Comparison of ENCODE assay signal across 8 cellular contexts in the genomic region with DNA sequence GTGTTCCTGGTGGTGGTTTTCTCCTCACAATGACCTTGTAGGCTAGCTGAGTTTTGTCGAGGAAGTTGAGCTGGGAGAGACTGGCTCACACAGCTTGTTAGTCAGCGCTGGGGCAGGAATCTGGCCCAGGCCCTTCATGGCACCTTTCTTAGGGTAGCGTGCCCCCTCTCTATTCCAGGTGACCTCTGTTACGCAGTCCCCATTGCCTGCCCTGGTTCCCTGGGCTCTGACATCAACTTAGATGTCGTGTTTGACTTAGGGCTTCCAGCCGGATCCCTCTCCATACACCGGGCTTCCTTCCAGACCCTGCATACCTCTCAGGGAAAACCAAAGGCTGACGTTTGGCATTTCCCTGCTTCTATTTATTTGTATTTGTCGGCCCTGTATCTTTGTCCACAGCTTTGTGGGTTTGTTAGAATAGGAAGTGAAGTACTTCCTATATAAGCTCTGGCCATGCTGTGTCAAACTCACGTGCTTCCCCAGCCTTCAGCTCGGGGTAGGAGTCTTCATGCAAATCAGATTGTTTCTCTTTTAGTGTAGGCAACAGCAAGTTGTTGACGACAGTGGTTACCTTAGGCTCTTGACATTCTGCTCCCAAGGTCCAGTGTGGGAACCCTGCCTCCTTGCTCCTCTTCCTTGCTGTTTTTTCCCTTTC. TPM values are rescaled to one million over a fixed set of nuclear protein-coding genes. Genes with fewer than 3 reads are reported as not detected.
DNase-seq lines count a peak whose midpoint lies in the region; ATAC-seq and TF ChIP-seq lines count a peak whose summit lies in the region.

No MANE protein-coding gene starts in this region.

- H3K4me3 ChIP-seq in RWPE2 (ENCODE audit: severe bottlenecking) = no peak overlapping the region
- H3K4me3 ChIP-seq in muscle layer of colon (ENCODE audit: low read depth in 1 of 2, low read length in 2 of 2) = peak overlapping the region in 1 of 2 donors; percentile 10

- H3K27me3 ChIP-seq in RWPE2 (ENCODE audit: insufficient read depth, poor library complexity, severe bottlenecking) (no peaks in the 10 kb centered on the region), muscle layer of colon (ENCODE audit: control insufficient read depth in 1 of 2, insufficient read depth in 2 of 2, low read length in 2 of 2) (no peaks in the 10 kb centered on the region)

- no peaks in the 10 kb centered on the region for H3K9me3 ChIP-seq in RWPE2 (ENCODE audit: severe bottlenecking)
- no peaks in the 10 kb centered on the region for H3K9me3 ChIP-seq in muscle layer of colon (ENCODE audit: low read length)

- H3K36me3 ChIP-seq in RWPE2 (ENCODE audit: low read depth) (0 out of 2 replicates have a peak, but pooled peaks cover 4% of the 10 kb centered on the region), muscle layer of colon (ENCODE audit: insufficient read depth, low read length) (no peaks in the 10 kb centered on the region)

- peak; percentile 79 for ATAC-seq in GM18873 (IDR thresholded peaks at IDR 0.05; ENCODE audit: low FRiP score, unreplicated experiment)
- ATAC-seq in HG03064 (IDR thresholded peaks at IDR 0.05; ENCODE audit: low read depth, unreplicated experiment) = peak; percentile 50
- no peak for ATAC-seq in RWPE2 (ENCODE audit: low read depth)

- no peak overlapping the region for H3K9ac ChIP-seq in muscle layer of colon (ENCODE audit: low read length)

- H3K4me1 ChIP-seq in RWPE2 (ENCODE audit: insufficient read depth, poor library complexity, severe bottlenecking) = peaks cover 62% of the 10 kb centered on the region
- H3K4me1 ChIP-seq in muscle layer of colon (ENCODE audit: insufficient read depth, low read length) = peaks cover 76% of the 10 kb centered on the region

- DNase-seq in AG20443 (ENCODE audit: low spot score) = peak; percentile 42
- DNase-seq in RWPE2 (ENCODE audit: low spot score) = no peak
- peak; percentile 87 to 96 for DNase-seq in dermis microvascular lymphatic vessel endothelial cell (ENCODE audit: low read depth in 2 of 2)
- DNase-seq in NCI-H748 (lab: John Stamatoyannopoulos, UW; ENCODE audit: unreplicated experiment) = no peak
- DNase-seq in COR-L47 (lab: John Stamatoyannopoulos, UW) = no peak

- TF ChIP-seq CTCF in RWPE2 (IDR thresholded peaks at IDR 0.05; ENCODE audit: poor library complexity, severe bottlenecking) = no peak

- H3K27ac ChIP-seq in RWPE2 (ENCODE audit: poor library complexity, severe bottlenecking) (peak overlapping the region; percentile 54), muscle layer of colon (ENCODE audit: low read depth, low read length) (peak overlapping the region; percentile 1)

RNA-seq across cellular contexts. Expression of a gene that starts 12.8 kb away (rescaled TPM):
- total RNA-seq in dermis microvascular lymphatic vessel endothelial cell = 81.4 and 120 TPM in 2 replicates

Comparison
In these comparisons a context has a peak if more than half of its experiments do, and no peak if none do; other contexts are left out.
1. DNase-seq: peak in AG20443 (single experiment) and dermis microvascular lymphatic vessel endothelial cell (2 of 2); none in RWPE2 (single experiment), NCI-H748 (single experiment) and COR-L47 (single experiment).